Comparison of ENCODE assay signal across 12 cellular contexts in the genomic region with DNA sequence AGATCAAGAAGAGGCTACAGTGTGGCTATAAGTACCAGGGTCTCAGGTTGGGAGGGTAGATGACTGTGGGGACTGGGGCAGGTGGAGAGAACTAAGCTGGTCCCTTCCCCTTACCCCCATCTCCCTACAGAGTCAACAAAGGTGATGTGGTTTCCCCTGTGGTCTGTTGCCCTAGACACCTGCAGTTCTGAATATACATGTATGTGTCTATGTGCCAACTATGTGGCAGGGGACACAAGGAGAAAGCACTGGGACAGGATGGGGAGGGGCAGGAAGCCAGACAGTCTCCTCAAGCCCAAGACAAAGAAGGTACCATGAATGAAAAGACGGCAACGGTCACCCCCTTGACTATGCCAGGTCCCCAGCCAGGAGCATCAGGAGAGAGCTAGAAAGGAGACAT. TPM values are rescaled to one million over a fixed set of nuclear protein-coding genes. Genes with fewer than 3 reads are reported as not detected.
DNase-seq lines count a peak whose midpoint lies in the region; ATAC-seq and TF ChIP-seq lines count a peak whose summit lies in the region.
"Had no signal": no experiment of that assay in that cellular context is flagged by ENCODE, and none has a peak within 500 bp of the region (broad histone marks: within the 10 kb centered on the region; RNA-seq: fewer than 3 reads in every experiment).

No MANE protein-coding gene starts in this region.

- H3K27me3 ChIP-seq in transverse colon: no peaks in the 10 kb centered on the region
- H3K27me3 ChIP-seq in brain microvascular endothelial cell (replicated peaks): no peaks in the 10 kb centered on the region
- H3K27me3 ChIP-seq: foreskin keratinocyte had no signal

- no peak for TF ChIP-seq CTCF in transverse colon (IDR thresholded peaks at IDR 0.05)
- TF ChIP-seq CTCF in brain microvascular endothelial cell (IDR thresholded peaks at IDR 0.05; ENCODE audit: low read depth, low read length, missing control alignments): no peak

- peak overlapping the region; percentile 98 for H3K27ac Mint-ChIP-seq in activated naive CD4-positive, alpha-beta T cell treated with anti-CD3 and anti-CD28 coated beads, Interleukin-2, amount 50 U/mL, for 24 hours
- peak overlapping the region; percentile 85 for H3K27ac Mint-ChIP-seq in activated T-cell treated with anti-CD3 and anti-CD28 coated beads, Interleukin-2, amount 50 U/mL, for 24 hours
- peak overlapping the region; percentile 77 for H3K27ac Mint-ChIP-seq in memory B cell

- in situ Hi-C loops in transverse colon (cut with MboI; ENCODE audit: low pct_ligation_motif_present in 1 of 4, low pct_unique_long_range_greater_than_20kb in 1 of 4, low sequenced_read_pairs in 3 of 4) (no loop called here), brain microvascular endothelial cell (cut with HindIII; ENCODE audit: low pct_ligation_motif_present, low sequenced_read_pairs) (no loop called here)

- 88% methylated on average over 2 of the region's 2 CpGs; no CpG with 5 or more reads in 1 of the 2 donors for WGBS in transverse colon (ENCODE audit: low coverage in 1 of 2), 2 donors

- no peaks in the 10 kb centered on the region for H3K27me3 Mint-ChIP-seq in activated naive CD4-positive, alpha-beta T cell treated with anti-CD3 and anti-CD28 coated beads, Interleukin-2, amount 50 U/mL, for 24 hours
- no peaks in the 10 kb centered on the region for H3K27me3 Mint-ChIP-seq in activated T-cell treated with anti-CD3 and anti-CD28 coated beads, Interleukin-2, amount 50 U/mL, for 24 hours
- H3K27me3 Mint-ChIP-seq in memory B cell: no peaks in the 10 kb centered on the region

- H3K36me3 ChIP-seq in transverse colon (no peaks in the 10 kb centered on the region), brain microvascular endothelial cell (replicated peaks) (no peaks in the 10 kb centered on the region)

- no peaks in the 10 kb centered on the region for H3K9me3 ChIP-seq in transverse colon
- H3K9me3 ChIP-seq: mucosa of descending colon had no signal

- peak overlapping the region; percentile 78 for H3K4me3 Mint-ChIP-seq in activated naive CD4-positive, alpha-beta T cell treated with anti-CD3 and anti-CD28 coated beads, Interleukin-2, amount 50 U/mL, for 24 hours
- no peak overlapping the region for H3K4me3 Mint-ChIP-seq in activated T-cell treated with anti-CD3 and anti-CD28 coated beads, Interleukin-2, amount 50 U/mL, for 24 hours
- H3K4me3 Mint-ChIP-seq in memory B cell: peak overlapping the region; percentile 9

- DNase-seq in activated naive CD4-positive, alpha-beta T cell treated with anti-CD3 and anti-CD28 coated beads, Interleukin-2, amount 50 U/mL, for 16 hours: no peak
- no peak for DNase-seq in activated T-cell treated with anti-CD3 and anti-CD28 coated beads, Interleukin-2, amount 50 U/mL, for 24 hours
- DNase-seq in memory B cell (ENCODE audit: low spot score in 2 of 2): no peak
- no peak for DNase-seq in transverse colon
- DNase-seq in brain microvascular endothelial cell: no peak
- DNase-seq in NAMALWA (ENCODE audit: low spot score): no peak
- DNase-seq: foreskin keratinocyte, NCI-H526 had no signal

- intact Hi-C loops in transverse colon (cut with DNase I; ENCODE audit: low total_unique reads): no loop called here

- TF ChIP-seq EP300 in transverse colon (IDR thresholded peaks at IDR 0.05; ENCODE audit: low read depth): no peak

- TF ChIP-seq POLR2A in transverse colon (IDR thresholded peaks at IDR 0.05): no peak

- peaks cover 86% of the 10 kb centered on the region for H3K4me1 Mint-ChIP-seq in activated naive CD4-positive, alpha-beta T cell treated with anti-CD3 and anti-CD28 coated beads, Interleukin-2, amount 50 U/mL, for 24 hours
- peaks cover 85% of the 10 kb centered on the region for H3K4me1 Mint-ChIP-seq in activated T-cell treated with anti-CD3 and anti-CD28 coated beads, Interleukin-2, amount 50 U/mL, for 24 hours (ENCODE audit: low read depth)
- H3K4me1 Mint-ChIP-seq in memory B cell: peaks cover 26% of the 10 kb centered on the region

- no peaks in the 10 kb centered on the region for H3K9me3 Mint-ChIP-seq in activated naive CD4-positive, alpha-beta T cell treated with anti-CD3 and anti-CD28 coated beads, Interleukin-2, amount 50 U/mL, for 24 hours
- H3K9me3 Mint-ChIP-seq in activated T-cell treated with anti-CD3 and anti-CD28 coated beads, Interleukin-2, amount 50 U/mL, for 24 hours: no peaks in the 10 kb centered on the region
- no peaks in the 10 kb centered on the region for H3K9me3 Mint-ChIP-seq in memory B cell

- peaks cover 43 to 72% (median 47%) of the 10 kb centered on the region in 4 donors for H3K4me1 ChIP-seq in transverse colon

- no peaks in the 10 kb centered on the region for H3K36me3 Mint-ChIP-seq in activated naive CD4-positive, alpha-beta T cell treated with anti-CD3 and anti-CD28 coated beads, Interleukin-2, amount 50 U/mL, for 24 hours
- H3K36me3 Mint-ChIP-seq in activated T-cell treated with anti-CD3 and anti-CD28 coated beads, Interleukin-2, amount 50 U/mL, for 24 hours (ENCODE audit: low read depth): peaks cover 3% of the 10 kb centered on the region
- H3K36me3 Mint-ChIP-seq in memory B cell: no peaks in the 10 kb centered on the region

- ATAC-seq in memory B cell (ENCODE audit: low read depth): no peak
- ATAC-seq in GM19351 (IDR thresholded peaks at IDR 0.05; ENCODE audit: unreplicated experiment): no peak
- ATAC-seq: foreskin keratinocyte, mucosa of descending colon had no signal

- H3K4me3 ChIP-seq in transverse colon: no peak overlapping the region
- H3K4me3 ChIP-seq in brain microvascular endothelial cell (ENCODE audit: low read depth, low read length): no peak overlapping the region
- H3K4me3 ChIP-seq: mucosa of descending colon had no signal

- H3K27ac ChIP-seq in transverse colon (peak overlapping the region; percentile 49 to 96 (median 94)), brain microvascular endothelial cell (no peak overlapping the region)
- H3K27ac ChIP-seq: foreskin keratinocyte, VCaP had no signal

RNA-seq across cellular contexts. Expression of a gene that starts 4.5 kb away (rescaled TPM):
- 100 to 1,000 TPM in 1 of 4 donors, 10 to 100 TPM in 3; 19.4 to 133 (median 28.3) TPM for total RNA-seq in transverse colon

RNA-seq across cellular contexts. Expression of a gene that starts 51.2 kb away (rescaled TPM):
- 10 to 100 TPM; 19.9 to 76.7 (median 23.1) TPM for total RNA-seq in transverse colon
